ENCODE assay signal across 1 cellular context in genomic region chr10:17141504-17142229, GRCh38.
A peak's percentile ranks its signal among the peaks of the same experiment; 100 is the strongest.
TF ChIP-seq lines count a peak whose summit lies in the region.

No MANE protein-coding gene starts in this region.

TF ChIP-seq in SK-N-SH treated with all-trans-retinoic acid at 6 μM for 48 hours, 23 proteins besides CTCF, POLR2A, EP300 and RAD21 (continued from another document):
- TF ChIP-seq ZNF70 (CRISPR knock-in tag; IDR thresholded peaks at IDR 0.05) = no peak
- TF ChIP-seq ESRRG (CRISPR knock-in tag; IDR thresholded peaks at IDR 0.05) = no peak
- TF ChIP-seq RARB (CRISPR knock-in tag; IDR thresholded peaks at IDR 0.05) = no peak
- no peak for TF ChIP-seq TOX (CRISPR knock-in tag; IDR thresholded peaks at IDR 0.05; ENCODE audit: borderline replicate concordance)
- no peak for TF ChIP-seq ZNF565 (CRISPR knock-in tag; conservative IDR thresholded peaks at IDR 0.05; ENCODE audit: low read depth)
- 0 out of 2 replicates have a peak, but pooled peaks have one; percentile 51 for TF ChIP-seq ZC3H10 (CRISPR knock-in tag; IDR thresholded peaks at IDR 0.05)
- TF ChIP-seq PATZ1 (CRISPR knock-in tag; IDR thresholded peaks at IDR 0.05; ENCODE audit: borderline replicate concordance) = no peak
- peak; percentile 90 for TF ChIP-seq ISL1 (CRISPR knock-in tag; IDR thresholded peaks at IDR 0.05)
- no peak for TF ChIP-seq TSHZ2 (CRISPR knock-in tag; IDR thresholded peaks at IDR 0.05)
- no peak for TF ChIP-seq ZFP3 (CRISPR knock-in tag; IDR thresholded peaks at IDR 0.05)
- no peak for TF ChIP-seq POU6F1 (CRISPR knock-in tag; IDR thresholded peaks at IDR 0.05; ENCODE audit: borderline replicate concordance, low read depth)
